ENCODE assay signal across 22 cellular contexts in genomic region chr10:103723557-103723956, GRCh38.
"Had no signal": no experiment of that assay in that cellular context is flagged by ENCODE, and none has a peak within 500 bp of the region (broad histone marks: within the 10 kb centered on the region; RNA-seq: fewer than 3 reads in every experiment).

No MANE protein-coding gene starts in this region.

- DNase-seq: colonic mucosa; cortex of kidney; effector CD8-positive, alpha-beta T cell; effector memory CD8-positive, alpha-beta T cell; endodermal cell; erythroblast; esophagus squamous epithelium; foreskin fibroblast; foreskin melanocyte; gastrocnemius medialis; glutamatergic neuron; head of caudate nucleus; heart right ventricle; hippocampal formation; left cardiac atrium; left ventricle myocardium inferior; lower lobe of right lung; mesenchymal stem cell; naive thymus-derived CD4-positive, alpha-beta T cell had no signal

- H3K27me3 ChIP-seq: colonic mucosa, esophagus squamous epithelium, gastrocnemius medialis, heart right ventricle had no signal

- ATAC-seq: effector memory CD8-positive, alpha-beta T cell; esophagus mucosa; gastrocnemius medialis; heart right ventricle; left cardiac atrium; left lobe of liver; lower lobe of right lung; naive thymus-derived CD4-positive, alpha-beta T cell had no signal

- H3K9me3 ChIP-seq: colonic mucosa, esophagus squamous epithelium, gastrocnemius medialis, heart right ventricle, left ventricle myocardium inferior, lower lobe of right lung had no signal

- H3K4me3 ChIP-seq: colonic mucosa, esophagus squamous epithelium, gastrocnemius medialis, heart right ventricle, left ventricle myocardium inferior, lower lobe of right lung had no signal

- H3K4me1 ChIP-seq: colonic mucosa, lower lobe of right lung had no signal

- H3K27ac ChIP-seq: colonic mucosa, epithelial cell of prostate, esophagus squamous epithelium, gastrocnemius medialis, heart right ventricle, left ventricle myocardium inferior, lower lobe of right lung had no signal

- H3K36me3 ChIP-seq: colonic mucosa, gastrocnemius medialis had no signal
